In genomic region chr15:78065973-78066946, GRCh38 we compare ENCODE assay signal across 8 cellular contexts. TPM values are rescaled to one million over a fixed set of nuclear protein-coding genes. Genes with fewer than 3 reads are reported as not detected.
DNase-seq lines count a peak whose midpoint lies in the region; ATAC-seq and TF ChIP-seq lines count a peak whose summit lies in the region.

No MANE protein-coding gene starts in this region.

- no peaks in the 10 kb centered on the region for H3K27me3 ChIP-seq in right cardiac atrium (ENCODE audit: control insufficient read depth, insufficient read depth)
- H3K27me3 ChIP-seq in subcutaneous abdominal adipose tissue (ENCODE audit: control insufficient read depth in 5 of 5, insufficient read depth in 4 of 5, low read length in 5 of 5), result no peaks in the 10 kb centered on the region

- 69% methylated on average over 7 of the region's 7 CpGs for WGBS in right cardiac atrium

- no peak for DNase-seq in right cardiac atrium
- DNase-seq in cardiac septum (ENCODE audit: low spot score), result no peak
- DNase-seq in coronary artery (ENCODE audit: low spot score), result no peak
- DNase-seq in globus pallidus (ENCODE audit: low spot score), result no peak
- DNase-seq in A172 (ENCODE audit: low spot score), result no peak
- DNase-seq in NCI-H2107 (lab: John Stamatoyannopoulos, UW), result no peak

- peaks cover 34% of the 10 kb centered on the region for H3K4me1 ChIP-seq in right cardiac atrium (ENCODE audit: control insufficient read depth, insufficient read depth, low read length)
- H3K4me1 ChIP-seq in subcutaneous abdominal adipose tissue (ENCODE audit: control insufficient read depth in 5 of 5, insufficient read depth in 5 of 5, low read length in 5 of 5), result peaks cover 32 to 96% (median 92%) of the 10 kb centered on the region in 5 donors

- H3K9me3 ChIP-seq in right cardiac atrium (ENCODE audit: control insufficient read depth, low read length) (no peaks in the 10 kb centered on the region), subcutaneous abdominal adipose tissue (ENCODE audit: control insufficient read depth in 5 of 5, low read length in 5 of 5) (no peaks in the 10 kb centered on the region)

- no peaks in the 10 kb centered on the region for H3K36me3 ChIP-seq in subcutaneous abdominal adipose tissue (ENCODE audit: control insufficient read depth in 5 of 5, insufficient read depth in 5 of 5, low read length in 5 of 5)

- H3K27ac ChIP-seq in right cardiac atrium (ENCODE audit: low read length) (peak overlapping the region; percentile 98), coronary artery (peak overlapping the region; percentile 71 to 92), subcutaneous abdominal adipose tissue (ENCODE audit: low read depth, low read length) (peak overlapping the region; percentile 98)

- intact Hi-C loops in right cardiac atrium (cut with DNase I), result no loop called here
- intact Hi-C loops in cardiac septum (cut with DNase I), result loop anchor here (1.0 kb wide), 1 partner anchor 42 kb away; no protein-coding TSS in a partner anchor

- TF ChIP-seq CTCF in coronary artery (IDR thresholded peaks at IDR 0.05), result no peak

- H3K4me3 ChIP-seq in right cardiac atrium (ENCODE audit: low read length) (no peak overlapping the region), coronary artery (peak overlapping the region; percentile 44), subcutaneous abdominal adipose tissue (ENCODE audit: low read depth in 1 of 5, low read length in 5 of 5) (no peak overlapping the region)

- H3K9ac ChIP-seq in subcutaneous abdominal adipose tissue (ENCODE audit: low read length in 5 of 5), result peak overlapping the region in 3 of 5 donors; percentile 1 to 68 (median 50)

- ATAC-seq in right cardiac atrium, result peak in 1 of 2 donors; percentile 11
- ATAC-seq in HG03460 (IDR thresholded peaks at IDR 0.05; ENCODE audit: unreplicated experiment), result peak; percentile 45

RNA-seq across cellular contexts. Expression of gene TBC1D2B, which starts 11.3 kb away (rescaled TPM):
- total RNA-seq in right cardiac atrium (10 to 100 TPM; 14.0 to 19.8 (median 15.6) TPM), cardiac septum (11.3 TPM)
- 8.2 TPM for polyA plus RNA-seq in right cardiac atrium
- total RNA-seq in A172 (2014; rRNA removed; shearing (Covaris generic)), result 14.5 and 14.9 TPM in 2 replicates

RNA-seq across cellular contexts. Expression of gene SH2D7, which starts 26.1 kb away (rescaled TPM):
- not detected for total RNA-seq in right cardiac atrium
- 0.02 TPM for polyA plus RNA-seq in right cardiac atrium
- not detected for total RNA-seq in cardiac septum
- total RNA-seq in A172 (2014; rRNA removed; shearing (Covaris generic)), result not detected in 2 replicates
